8 cellular contexts compared by ENCODE assay signal in the genomic region with DNA sequence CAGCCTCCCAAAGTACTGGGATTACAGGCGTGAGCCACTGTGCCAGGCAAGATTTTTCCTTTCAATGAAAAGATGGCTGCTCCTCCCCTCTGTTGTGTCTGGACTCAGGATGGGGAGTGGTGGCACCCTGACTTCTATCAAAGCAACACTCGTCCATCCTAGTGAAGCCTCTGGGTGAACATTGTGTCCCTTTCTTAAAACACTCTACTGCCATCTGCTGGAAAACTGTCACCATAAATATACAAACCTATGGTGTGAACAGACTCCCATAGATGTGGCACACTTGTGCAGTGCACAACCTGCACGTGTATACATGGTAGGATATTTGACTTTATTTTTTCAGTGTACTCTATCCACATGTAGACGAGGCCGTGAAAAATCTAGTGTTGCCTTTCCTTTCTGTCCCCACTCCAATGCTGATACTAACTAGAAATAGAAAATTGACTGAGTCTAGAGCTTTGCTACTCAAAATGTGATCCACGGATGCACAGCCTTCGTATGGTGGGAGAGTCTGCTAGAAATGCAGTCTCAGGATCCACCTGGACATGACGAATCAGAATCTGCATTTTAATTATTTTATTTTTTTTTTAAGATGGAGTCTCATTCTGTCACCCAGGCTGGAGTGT. TPM values are rescaled to one million over a fixed set of nuclear protein-coding genes. Genes with fewer than 3 reads are reported as not detected.
DNase-seq lines count a peak whose midpoint lies in the region; ATAC-seq and TF ChIP-seq lines count a peak whose summit lies in the region.

No MANE protein-coding gene starts in this region.

- H3K27me3 ChIP-seq in prostate gland (replicated peaks; ENCODE audit: insufficient read depth): no peaks in the 10 kb centered on the region

- WGBS in prostate gland: 49% methylated on average over 8 of the region's 8 CpGs

- peaks cover 4% of the 10 kb centered on the region for H3K4me1 Mint-ChIP-seq in activated T-helper 17 cell treated with anti-CD3 and anti-CD28 coated beads, Interleukin-2, amount 50 U/mL, for 72 hours

- H3K27me3 Mint-ChIP-seq in activated T-helper 17 cell treated with anti-CD3 and anti-CD28 coated beads, Interleukin-2, amount 50 U/mL, for 72 hours: no peaks in the 10 kb centered on the region

- DNase-seq in ELR (ENCODE audit: low read depth) (peak; percentile 91), KG1 (lab: John Stamatoyannopoulos, UW) (peak; percentile 51), NOMO-1 (lab: John Stamatoyannopoulos, UW; ENCODE audit: unreplicated experiment in 2 of 2) (peak; percentile 40 to 73), glomerular visceral epithelial cell (ENCODE audit: extremely low spot score) (peak; percentile 78), prostate gland (ENCODE audit: low spot score) (peak; percentile 82)

- H3K9me3 ChIP-seq in prostate gland: no peaks in the 10 kb centered on the region

- ATAC-seq in GM21529 (IDR thresholded peaks at IDR 0.05; ENCODE audit: unreplicated experiment) (peak; percentile 71), HG03097 (IDR thresholded peaks at IDR 0.05; ENCODE audit: low FRiP score, unreplicated experiment) (no peak)
- peak; percentile 76 for ATAC-seq in activated T-helper 17 cell treated with anti-CD3 and anti-CD28 coated beads, Interleukin-2, amount 50 U/mL, for 72 hours (replicated peaks)

- no peak overlapping the region for H3K4me3 ChIP-seq in prostate gland

- TF ChIP-seq POLR2A in prostate gland (IDR thresholded peaks at IDR 0.05): no peak

- H3K36me3 Mint-ChIP-seq in activated T-helper 17 cell treated with anti-CD3 and anti-CD28 coated beads, Interleukin-2, amount 50 U/mL, for 72 hours (ENCODE audit: low read depth): no peaks in the 10 kb centered on the region

- no peaks in the 10 kb centered on the region for H3K4me1 ChIP-seq in prostate gland (replicated peaks)

- no peaks in the 10 kb centered on the region for H3K36me3 ChIP-seq in prostate gland

- TF ChIP-seq CTCF in prostate gland (IDR thresholded peaks at IDR 0.05): peak; percentile 62 to 85 (median 80)

- intact Hi-C loops in prostate gland (cut with DNase I): loop anchor here (2.0 to 5.0 kb wide), 3 partner anchors 96 to 356 kb away; no protein-coding TSS in a partner anchor

- no peak overlapping the region for H3K27ac ChIP-seq in prostate gland

- no peak overlapping the region for H3K27ac Mint-ChIP-seq in activated T-helper 17 cell treated with anti-CD3 and anti-CD28 coated beads, Interleukin-2, amount 50 U/mL, for 72 hours

- no peak overlapping the region for H3K4me3 Mint-ChIP-seq in activated T-helper 17 cell treated with anti-CD3 and anti-CD28 coated beads, Interleukin-2, amount 50 U/mL, for 72 hours

- no peaks in the 10 kb centered on the region for H3K9me3 Mint-ChIP-seq in activated T-helper 17 cell treated with anti-CD3 and anti-CD28 coated beads, Interleukin-2, amount 50 U/mL, for 72 hours

RNA-seq across cellular contexts. Expression of gene PLCG2, which starts 55.9 kb away (rescaled TPM):
- total RNA-seq in activated T-helper 17 cell treated with anti-CD3 and anti-CD28 coated beads, Interleukin-2, amount 50 U/mL, for 72 hours: 10 to 100 TPM in 1 of 2 donors, 1 to 10 TPM in 1; 6.6 to 11.0 TPM
- total RNA-seq in prostate gland: 10 to 100 TPM; 10.3 to 12.8 TPM
